In genomic region chr3:98553751-98554150, GRCh38 we compare ENCODE assay signal across 1 cellular context.
TF ChIP-seq lines count a peak whose summit lies in the region.

No MANE protein-coding gene starts in this region.

TF ChIP-seq in HCT116, 20 proteins besides CTCF, POLR2A, EP300 and RAD21 (continued from another document):
- TF ChIP-seq REST (IDR thresholded peaks at IDR 0.05; ENCODE audit: low read depth) (no peak), CBX3 (IDR thresholded peaks at IDR 0.05; ENCODE audit: low read depth) (no peak), SRF (IDR thresholded peaks at IDR 0.05; ENCODE audit: low read depth) (no peak), YY1 (IDR thresholded peaks at IDR 0.05; ENCODE audit: extremely low read depth, insufficient replicate concordance, low read depth, low read length) (no peak), ZNF274 (IDR thresholded peaks at IDR 0.05; ENCODE audit: low read depth, low read length) (no peak), ATF3 (IDR thresholded peaks at IDR 0.05) (no peak), CEBPB (IDR thresholded peaks at IDR 0.05; ENCODE audit: low read depth) (no peak), SP1 (IDR thresholded peaks at IDR 0.05; ENCODE audit: low read depth) (no peak), EZH2 (IDR thresholded peaks at IDR 0.05) (no peak), TCF7L2 (IDR thresholded peaks at IDR 0.05; ENCODE audit: borderline replicate concordance, extremely low read depth, insufficient read depth, insufficient read length) (no peak)
